9 cellular contexts compared by ENCODE assay signal in the genomic region with DNA sequence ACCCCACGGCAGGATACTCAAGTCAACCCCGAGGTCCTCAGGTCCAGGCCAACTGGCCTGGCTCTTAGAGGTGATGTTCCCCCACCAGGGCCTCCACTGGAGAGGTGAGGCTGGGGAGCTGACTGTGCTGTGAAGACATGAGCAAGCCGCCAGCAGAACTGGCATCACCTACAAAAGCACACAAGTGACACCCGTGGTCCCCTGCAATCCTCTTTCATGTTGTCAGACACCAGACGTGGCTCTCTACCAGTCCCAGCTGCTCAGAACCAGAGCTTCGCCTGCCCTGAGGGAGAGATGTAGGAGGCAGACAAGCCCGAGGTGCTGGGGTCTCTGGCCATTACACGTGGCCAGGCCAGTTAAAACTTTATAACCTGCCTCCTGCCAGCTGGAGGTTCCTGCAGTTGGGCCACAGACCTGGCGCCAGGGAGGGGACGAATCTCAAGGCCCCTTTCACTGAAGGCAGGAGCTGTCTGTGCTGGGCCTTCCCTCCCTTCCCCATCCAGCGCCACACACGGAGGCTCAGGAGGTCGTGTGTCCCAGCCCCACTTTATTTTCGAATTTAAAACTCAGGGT. TPM values are rescaled to one million over a fixed set of nuclear protein-coding genes. Genes with fewer than 3 reads are reported as not detected.
DNase-seq lines count a peak whose midpoint lies in the region; ATAC-seq, FAIRE-seq and TF ChIP-seq lines count a peak whose summit lies in the region.
"Had no signal": no experiment of that assay in that cellular context is flagged by ENCODE, and none has a peak within 500 bp of the region (broad histone marks: within the 10 kb centered on the region; RNA-seq: fewer than 3 reads in every experiment).

No MANE protein-coding gene starts in this region.

- in situ Hi-C loops in KBM-7 (cut with MboI; ENCODE audit: low pct_unique_long_range_greater_than_20kb, low sequenced_read_pairs) (no loop called here), K562 (cut with MboI) (loop anchor here (10.0 kb wide), 1 partner anchor 989 kb away; no protein-coding TSS in a partner anchor)

- peaks cover 47% of the 10 kb centered on the region for H3K79me2 ChIP-seq in K562 (ENCODE audit: control insufficient read depth, insufficient read depth, low read length)

- H3K9me1 ChIP-seq in K562 (ENCODE audit: control insufficient read depth, insufficient read depth, low read length) = no peaks in the 10 kb centered on the region

- TF ChIP-seq POLR2A in K562 (conservative IDR thresholded peaks at IDR 0.05) = peak; percentile 10; the same call in 1 of the 2 replicates

- peaks cover 24% of the 10 kb centered on the region for H3K4me1 ChIP-seq in CD4-positive, CD25-positive, alpha-beta regulatory T cell (ENCODE audit: control insufficient read depth, insufficient read depth, low read length, poor library complexity, severe bottlenecking)
- H3K4me1 ChIP-seq in K562 (replicated peaks in 1 of 2; ENCODE audit: control insufficient read depth in 2 of 2, insufficient read depth in 2 of 2, low read length in 2 of 2) = peaks cover 14 to 39% of the 10 kb centered on the region in 2 experiments

- intact Hi-C loops in K562 (cut with micrococcal nuclease) = loop anchor here (1.0 to 10.0 kb wide), 5 partner anchors 45 to 966 kb away; partner anchors contain the start of genes KAT6B and SAMD8

- no peak for TF ChIP-seq EP300 in K562 (IDR thresholded peaks at IDR 0.05; ENCODE audit: low read length)

- TF ChIP-seq CTCF in K562 (IDR thresholded peaks at IDR 0.05 in 2 of 3, conservative IDR thresholded peaks at IDR 0.05 in 1 of 3; ENCODE audit: insufficient read depth in 2 of 3, low read depth in 1 of 3, low read length in 3 of 3) = no peak

- H3K27me3 Mint-ChIP-seq in CD4-positive, CD25-positive, alpha-beta regulatory T cell = no peaks in the 10 kb centered on the region
- peaks cover 0 to 1% (median 0%) of the 10 kb centered on the region in 5 donors for H3K27me3 Mint-ChIP-seq in naive thymus-derived CD8-positive, alpha-beta T cell

- H4K20me1 ChIP-seq in K562 (replicated peaks; ENCODE audit: control insufficient read depth, insufficient read depth, low read length) = peaks cover 7% of the 10 kb centered on the region

- H3K4me2 ChIP-seq in K562 (ENCODE audit: insufficient read depth, low read length) = peak overlapping the region; percentile 84

- BruUV-seq in K562 (replicated peaks; lab: Mats Ljungman, UMichigan) = TSS peak; percentile 54

- no peak for DNase-seq in CD4-positive, CD25-positive, alpha-beta regulatory T cell
- DNase-seq in KBM-7 (peak; percentile 37), K562 (ENCODE audit: extremely low read depth in 1 of 4, low spot score in 3 of 4) (peak in 1 of 4 experiments; percentile 43), MV-4-11 (lab: John Stamatoyannopoulos, UW) (no peak)
- DNase-seq in naive thymus-derived CD8-positive, alpha-beta T cell = peak in 4 of 10 donors; percentile 6 to 26 (median 14)

- peak overlapping the region; percentile 82 for H3K27ac ChIP-seq in CD4-positive, CD25-positive, alpha-beta regulatory T cell (ENCODE audit: insufficient read depth, low read length, poor library complexity, severe bottlenecking)
- H3K27ac ChIP-seq in K562 (ENCODE audit: extremely low read depth, low read depth, low read length) = peak overlapping the region; percentile 76

- peak overlapping the region; percentile 32 for H3K4me3 ChIP-seq in CD4-positive, CD25-positive, alpha-beta regulatory T cell (ENCODE audit: low read depth, low read length)
- peak overlapping the region; percentile 57 for H3K4me3 ChIP-seq in K562

- H2AFZ ChIP-seq in K562 (ENCODE audit: low read depth, low read length) = peak overlapping the region; percentile 71

- WGBS in K562 (ENCODE audit: insufficient coverage, low coverage, missing lambda C conversion rate) = 31% methylated on average over 13 of the region's 14 CpGs

- peaks cover 16% of the 10 kb centered on the region for H3K36me3 Mint-ChIP-seq in CD4-positive, CD25-positive, alpha-beta regulatory T cell
- H3K36me3 Mint-ChIP-seq in naive thymus-derived CD8-positive, alpha-beta T cell = peaks cover 5 to 39% (median 10%) of the 10 kb centered on the region in 3 donors

- H3K27ac Mint-ChIP-seq in CD4-positive, CD25-positive, alpha-beta regulatory T cell = peak overlapping the region; percentile 90 to 93 (median 91)
- H3K27ac Mint-ChIP-seq in naive thymus-derived CD8-positive, alpha-beta T cell = peak overlapping the region; percentile 73 to 97 (median 92)

- TF ChIP-seq RAD21 in K562 (CRISPR knock-in tag; conservative IDR thresholded peaks at IDR 0.05 in 1 of 2, IDR thresholded peaks at IDR 0.05 in 1 of 2) = no peak

- POLR2A ChIA-PET in K562 (lab: Yijun Ruan, JAX) = interaction anchor here (0.6 to 4.8 kb wide), 19 partner anchors 8 to 129 kb away, joined by 3 to 28 read pairs (median 5); partner anchors contain the start of gene VDAC2
- POLR2A ChIA-PET in naive thymus-derived CD8-positive, alpha-beta T cell (lab: Charles Lee) = interaction anchor here (1.1 to 8.8 kb wide), 5 partner anchors 22 to 122 kb away, joined by 3 to 132 read pairs (median 18); partner anchors contain the start of genes SAMD8 and VDAC2

- H3K9ac ChIP-seq in K562 (ENCODE audit: insufficient read depth in 1 of 2, low read depth in 2 of 2, low read length in 2 of 2) = peak overlapping the region; percentile 75 to 90

- no peaks in the 10 kb centered on the region for H3K9me3 ChIP-seq in CD4-positive, CD25-positive, alpha-beta regulatory T cell (ENCODE audit: control insufficient read depth in 2 of 2, low read length in 2 of 2)
- H3K9me3 ChIP-seq in K562 (replicated peaks; ENCODE audit: control insufficient read depth, insufficient read depth, low read depth, low read length) = no peaks in the 10 kb centered on the region

- no peaks in the 10 kb centered on the region for H3K27me3 ChIP-seq in CD4-positive, CD25-positive, alpha-beta regulatory T cell (ENCODE audit: control insufficient read depth, insufficient read depth, low read length)
- no peaks in the 10 kb centered on the region for H3K27me3 ChIP-seq in K562 (ENCODE audit: control insufficient read depth in 2 of 2, insufficient read depth in 2 of 2, low read length in 2 of 2)

- FAIRE-seq in K562 (lab: Jason Lieb, UNC) = no peak
- FAIRE-seq: colon had no signal

- peak overlapping the region; percentile 83 to 88 (median 86) for H3K4me3 Mint-ChIP-seq in CD4-positive, CD25-positive, alpha-beta regulatory T cell
- peak overlapping the region; percentile 72 to 90 (median 82) for H3K4me3 Mint-ChIP-seq in naive thymus-derived CD8-positive, alpha-beta T cell

- CTCF ChIA-PET in K562 (lab: Yijun Ruan, JAX; ENCODE audit: low intra/inter-chr PET ratio) = interaction anchor here (0.6 to 4.2 kb wide), 4 partner anchors 45 to 990 kb away, joined by 3 to 53 read pairs (median 24); no protein-coding TSS in a partner anchor

- H3K9me3 Mint-ChIP-seq in CD4-positive, CD25-positive, alpha-beta regulatory T cell = no peaks in the 10 kb centered on the region
- H3K9me3 Mint-ChIP-seq in naive thymus-derived CD8-positive, alpha-beta T cell = no peaks in the 10 kb centered on the region

- no peak for ATAC-seq in CD4-positive, CD25-positive, alpha-beta regulatory T cell (ENCODE audit: low read depth in 2 of 2)
- ATAC-seq in K562 = no peak
- ATAC-seq in naive thymus-derived CD8-positive, alpha-beta T cell = no peak
- ATAC-seq in GM19023 (IDR thresholded peaks at IDR 0.05; ENCODE audit: unreplicated experiment) = no peak
- no peak for ATAC-seq in HG03432 (IDR thresholded peaks at IDR 0.05; ENCODE audit: unreplicated experiment)
- ATAC-seq in GM18868 (IDR thresholded peaks at IDR 0.05; ENCODE audit: unreplicated experiment) = no peak

- peaks cover 28% of the 10 kb centered on the region for H3K36me3 ChIP-seq in CD4-positive, CD25-positive, alpha-beta regulatory T cell (ENCODE audit: control insufficient read depth, insufficient read depth, low read length)
- H3K36me3 ChIP-seq in K562 (ENCODE audit: control insufficient read depth, insufficient read depth, low read length) = peaks cover 52% of the 10 kb centered on the region

- peaks cover 8 to 37% (median 25%) of the 10 kb centered on the region in 4 donors for H3K4me1 Mint-ChIP-seq in CD4-positive, CD25-positive, alpha-beta regulatory T cell
- H3K4me1 Mint-ChIP-seq in naive thymus-derived CD8-positive, alpha-beta T cell = peaks cover 11 to 39% (median 26%) of the 10 kb centered on the region in 4 donors

RNA-seq across cellular contexts. Expression of gene COMTD1, which starts 2.2 kb away (rescaled TPM):
- total RNA-seq in CD4-positive, CD25-positive, alpha-beta regulatory T cell = 21.1 TPM
- polyA plus RNA-seq in CD4-positive, CD25-positive, alpha-beta regulatory T cell = 10 to 100 TPM; 20.0 to 35.0 (median 22.8) TPM
- total RNA-seq in K562 (2011; cell fraction: chromatin; rRNA removed; ENCODE audit: low replicate concordance) = 9.9 and 40.2 TPM in 2 replicates
- total RNA-seq in K562 (2011; cell fraction: nucleolus; rRNA removed) = 75.5 and 100 TPM in 2 replicates
- total RNA-seq in K562 (2011; cell fraction: nucleoplasm; rRNA removed) = 30.5 and 32.2 TPM in 2 replicates
- total RNA-seq in K562 (2014; rRNA removed) = 112 and 115 TPM in 2 replicates
- 3.2 and 5.0 TPM in 2 replicates for total RNA-seq in K562 (2014; rRNA removed; fragmentation: Illumina TruSeq; extraction: Trizol)
- total RNA-seq in K562 (2015; rRNA removed; fragmentation: Illumina TruSeq; extraction: Trizol) = 18.5 and 21.3 TPM in 2 replicates
- total RNA-seq in K562 (2021) = 79.9 and 82.9 TPM in 2 replicates
- 13.7 and 19.5 TPM in 2 replicates for polyA plus RNA-seq in K562 (2011; rRNA removed)
- 22.6 and 106 TPM in 2 replicates for polyA plus RNA-seq in K562 (2011; cell fraction: cytosol; rRNA removed)
- polyA plus RNA-seq in K562 (2011; cell fraction: nucleus; rRNA removed) = 73.7 and 157 TPM in 2 replicates
- polyA plus RNA-seq in K562 (2012) = 39.2 and 59.3 TPM in 2 replicates
- 4.0 and 11.3 TPM in 2 replicates for polyA plus RNA-seq in K562 (2014; fragmentation: Illumina TruSeq; extraction: Trizol)
- polyA plus RNA-seq in K562 (2014; fragmentation: Nextera tagmentation; extraction: Ambion mirVana) = 1 to 10 TPM in 1 of 2 experiments, under 1 TPM in 1; 0.41 to 1.4 TPM
- polyA plus RNA-seq in K562 (2014; rRNA removed) = 89.4 and 98.3 TPM in 2 replicates
- polyA minus RNA-seq in K562 (2011; rRNA and poly(A)+ RNA removed) = 1.0 and 2.8 TPM in 2 replicates
- 9.5 and 13.7 TPM in 2 replicates for polyA minus RNA-seq in K562 (2011; cell fraction: cytosol; rRNA and poly(A)+ RNA removed)
- 17.2 and 17.6 TPM in 2 replicates for polyA minus RNA-seq in K562 (2011; cell fraction: nucleus; rRNA and poly(A)+ RNA removed)
- 10 to 100 TPM; 13.7 to 16.1 TPM for total RNA-seq in naive thymus-derived CD8-positive, alpha-beta T cell
- 10 to 100 TPM in 1 of 3 donors, 1 to 10 TPM in 2; 8.1 to 26.0 (median 9.4) TPM for polyA plus RNA-seq in naive thymus-derived CD8-positive, alpha-beta T cell

RNA-seq across cellular contexts. Expression of gene VDAC2, which starts 22.9 kb away (rescaled TPM):
- 110 TPM for total RNA-seq in CD4-positive, CD25-positive, alpha-beta regulatory T cell
- 100 to 1,000 TPM; 153 to 201 (median 160) TPM for polyA plus RNA-seq in CD4-positive, CD25-positive, alpha-beta regulatory T cell
- 126 and 193 TPM in 2 replicates for total RNA-seq in K562 (2011; cell fraction: chromatin; rRNA removed; ENCODE audit: low replicate concordance)
- total RNA-seq in K562 (2011; cell fraction: nucleolus; rRNA removed) = 95.3 and 108 TPM in 2 replicates
- 134 and 160 TPM in 2 replicates for total RNA-seq in K562 (2011; cell fraction: nucleoplasm; rRNA removed)
- total RNA-seq in K562 (2014; rRNA removed) = 188 and 201 TPM in 2 replicates
- 450 and 500 TPM in 2 replicates for total RNA-seq in K562 (2014; rRNA removed; fragmentation: Illumina TruSeq; extraction: Trizol)
- total RNA-seq in K562 (2015; rRNA removed; fragmentation: Illumina TruSeq; extraction: Trizol) = 331 and 336 TPM in 2 replicates
- 398 and 422 TPM in 2 replicates for total RNA-seq in K562 (2021)
- polyA plus RNA-seq in K562 (2011; rRNA removed) = 139 and 166 TPM in 2 replicates
- 67.4 and 154 TPM in 2 replicates for polyA plus RNA-seq in K562 (2011; cell fraction: cytosol; rRNA removed)
- polyA plus RNA-seq in K562 (2011; cell fraction: nucleus; rRNA removed) = 117 and 202 TPM in 2 replicates
- polyA plus RNA-seq in K562 (2012) = 354 and 375 TPM in 2 replicates
- 379 and 424 TPM in 2 replicates for polyA plus RNA-seq in K562 (2014; fragmentation: Illumina TruSeq; extraction: Trizol)
- 100 to 1,000 TPM; 208 to 250 TPM for polyA plus RNA-seq in K562 (2014; fragmentation: Nextera tagmentation; extraction: Ambion mirVana)
- polyA plus RNA-seq in K562 (2014; rRNA removed) = 198 and 219 TPM in 2 replicates
- 177 and 198 TPM in 2 replicates for polyA minus RNA-seq in K562 (2011; rRNA and poly(A)+ RNA removed)
- 116 and 122 TPM in 2 replicates for polyA minus RNA-seq in K562 (2011; cell fraction: cytosol; rRNA and poly(A)+ RNA removed)
- 47.5 and 87.7 TPM in 2 replicates for polyA minus RNA-seq in K562 (2011; cell fraction: nucleus; rRNA and poly(A)+ RNA removed)
- total RNA-seq in naive thymus-derived CD8-positive, alpha-beta T cell = 10 to 100 TPM; 86.8 to 93.7 TPM
- polyA plus RNA-seq in naive thymus-derived CD8-positive, alpha-beta T cell = 100 to 1,000 TPM; 145 to 155 (median 151) TPM
